Comparison of ENCODE assay signal across 13 cellular contexts in genomic region chr1:23581219-23581618, GRCh38. TPM values are rescaled to one million over a fixed set of nuclear protein-coding genes. Genes with fewer than 3 reads are reported as not detected.
A peak's percentile ranks its signal among the peaks of the same experiment; 100 is the strongest.
DNase-seq lines count a peak whose midpoint lies in the region; ATAC-seq and TF ChIP-seq lines count a peak whose summit lies in the region.
"Had no signal": no experiment of that assay in that cellular context is flagged by ENCODE, and none has a peak within 500 bp of the region (broad histone marks: within the 10 kb centered on the region; RNA-seq: fewer than 3 reads in every experiment).

No MANE protein-coding gene starts in this region.

- H3K27ac ChIP-seq in DOHH2 (ENCODE audit: low read depth, low read length) (no peak overlapping the region), heart right ventricle (peak overlapping the region in 8 of 10 donors; percentile 21 to 83 (median 54)), trophoblast cell (ENCODE audit: low read depth, low read length) (no peak overlapping the region), RWPE1 (no peak overlapping the region)
- H3K27ac ChIP-seq: ovary had no signal

- peak overlapping the region; percentile 97 for H2AK5ac ChIP-seq in trophoblast cell (ENCODE audit: low read length)

- WGBS in heart right ventricle, 2 donors, result 45 to 52% methylated on average over 8 of the region's 8 CpGs
- no CpG with 5 or more reads among the region's 8 CpGs for WGBS in trophoblast cell (ENCODE audit: extremely low coverage, insufficient coverage, insufficient read length)

- H3K27me3 Mint-ChIP-seq in activated naive CD8-positive, alpha-beta T cell treated with anti-CD3 and anti-CD28 coated beads, Interleukin-2, amount 10 ng/mL, durations not matched to agents 7 days and 5 days, result no peaks in the 10 kb centered on the region

- peak overlapping the region; percentile 91 for H2AFZ ChIP-seq in trophoblast cell (ENCODE audit: insufficient read depth, low read length, poor library complexity)

- H3K14ac ChIP-seq in trophoblast cell (ENCODE audit: low read length), result peak overlapping the region; percentile 94

- peak overlapping the region; percentile 62 for H3K27ac Mint-ChIP-seq in activated naive CD8-positive, alpha-beta T cell treated with anti-CD3 and anti-CD28 coated beads, Interleukin-2, amount 10 ng/mL, durations not matched to agents 7 days and 5 days
- H3K27ac Mint-ChIP-seq: T-helper 2 cell treated with Interferon-gamma antibody and Interleukin-4, amounts not matched to agents 5 μg/mL and 100 μg/mL, for 36 hours had no signal

- peaks cover 28% of the 10 kb centered on the region for H3K4me1 Mint-ChIP-seq in activated naive CD8-positive, alpha-beta T cell treated with anti-CD3 and anti-CD28 coated beads, Interleukin-2, amount 10 ng/mL, durations not matched to agents 7 days and 5 days

- peaks cover 24% of the 10 kb centered on the region for H3K79me1 ChIP-seq in trophoblast cell (ENCODE audit: low read length)

- H3K4ac ChIP-seq in trophoblast cell (ENCODE audit: low read depth, low read length), result peak overlapping the region; percentile 37

- peaks cover 60% of the 10 kb centered on the region for H3K4me1 ChIP-seq in DOHH2 (ENCODE audit: control insufficient read depth, low read length)
- peaks cover 8 to 46% (median 26%) of the 10 kb centered on the region in 9 donors for H3K4me1 ChIP-seq in heart right ventricle
- peaks cover 18 to 21% of the 10 kb centered on the region in 2 experiments for H3K4me1 ChIP-seq in trophoblast cell (ENCODE audit: control insufficient read depth in 1 of 2, insufficient read depth in 2 of 2, low read length in 2 of 2)

- peak overlapping the region; percentile 83 for H2BK120ac ChIP-seq in trophoblast cell (ENCODE audit: insufficient read depth, low read length, poor library complexity)

- H4K8ac ChIP-seq in trophoblast cell (ENCODE audit: low read depth, low read length), result peak overlapping the region; percentile 78

- H4K20me1 ChIP-seq in DOHH2 (ENCODE audit: control insufficient read depth, insufficient read depth, low read depth, low read length), result no peaks in the 10 kb centered on the region

- no peaks in the 10 kb centered on the region for H3K9me2 ChIP-seq in DOHH2 (replicated peaks; ENCODE audit: control insufficient read depth, low read length)

- H3K9me3 ChIP-seq in DOHH2 (ENCODE audit: control insufficient read depth, insufficient read depth, low read length), result no peaks in the 10 kb centered on the region
- H3K9me3 ChIP-seq in heart right ventricle, result no peaks in the 10 kb centered on the region
- no peaks in the 10 kb centered on the region for H3K9me3 ChIP-seq in trophoblast cell (ENCODE audit: insufficient read depth, low read depth, low read length)
- H3K9me3 ChIP-seq: ovary had no signal

- POLR2A ChIA-PET in activated naive CD8-positive, alpha-beta T cell treated with anti-CD3 and anti-CD28 coated beads, Interleukin-2, amount 10 ng/mL, durations not matched to agents 7 days and 5 days (lab: Charles Lee), result interaction anchor here (0.9 to 1.9 kb wide), 3 partner anchors 10 to 25 kb away, joined by 3 to 9 read pairs (median 5); no protein-coding TSS in a partner anchor
- POLR2A ChIA-PET in RWPE1 (lab: Yijun Ruan, JAX; ENCODE audit: low non-redundant PET), result no interaction called here

- H3K4me3 Mint-ChIP-seq in activated naive CD8-positive, alpha-beta T cell treated with anti-CD3 and anti-CD28 coated beads, Interleukin-2, amount 10 ng/mL, durations not matched to agents 7 days and 5 days, result no peak overlapping the region
- H3K4me3 Mint-ChIP-seq: T-helper 2 cell treated with Interferon-gamma antibody and Interleukin-4, amounts not matched to agents 5 μg/mL and 100 μg/mL, for 36 hours had no signal

- H4K91ac ChIP-seq in trophoblast cell (ENCODE audit: low read depth, low read length), result peak overlapping the region; percentile 72

- H3K4me2 ChIP-seq in DOHH2 (ENCODE audit: low read length) (peak overlapping the region; percentile 48), trophoblast cell (ENCODE audit: low read length) (no peak overlapping the region)

- peak overlapping the region; percentile 81 for H4K12ac ChIP-seq in trophoblast cell (ENCODE audit: low read depth, low read length)

- no peak overlapping the region for H3K23ac ChIP-seq in trophoblast cell (ENCODE audit: low read length)

- H3F3A ChIP-seq in DOHH2 (ENCODE audit: control insufficient read depth, insufficient read depth), result peaks cover 35% of the 10 kb centered on the region

- no peaks in the 10 kb centered on the region for H3K36me3 Mint-ChIP-seq in activated naive CD8-positive, alpha-beta T cell treated with anti-CD3 and anti-CD28 coated beads, Interleukin-2, amount 10 ng/mL, durations not matched to agents 7 days and 5 days

- no peak for ATAC-seq in activated naive CD8-positive, alpha-beta T cell treated with anti-CD3 and anti-CD28 coated beads, Interleukin-2, amount 10 ng/mL, durations not matched to agents 7 days and 5 days (ENCODE audit: low read depth)
- ATAC-seq in heart right ventricle (peak; percentile 68 to 83 (median 78)), left colon (no peak)
- ATAC-seq: esophagus mucosa had no signal

- intact Hi-C loops in heart right ventricle (cut with DNase I), result no loop called here
- intact Hi-C loops in left colon (cut with DNase I, micrococcal nuclease), result no loop called here

- H3K79me2 ChIP-seq in DOHH2 (ENCODE audit: control insufficient read depth, low read length) (peaks cover 7% of the 10 kb centered on the region; the same call in 1 of the 2 replicates), trophoblast cell (ENCODE audit: control insufficient read depth, insufficient read depth, low read length, poor library complexity) (peaks cover 6% of the 10 kb centered on the region)

- H3K18ac ChIP-seq in trophoblast cell (ENCODE audit: low read length), result peak overlapping the region; percentile 92

- peak overlapping the region; percentile 64 for H2BK5ac ChIP-seq in trophoblast cell (ENCODE audit: low read depth, low read length, poor library complexity)

- no peaks in the 10 kb centered on the region for H3K9me3 Mint-ChIP-seq in activated naive CD8-positive, alpha-beta T cell treated with anti-CD3 and anti-CD28 coated beads, Interleukin-2, amount 10 ng/mL, durations not matched to agents 7 days and 5 days
- H3K9me3 Mint-ChIP-seq: T-helper 2 cell treated with Interferon-gamma antibody and Interleukin-4, amounts not matched to agents 5 μg/mL and 100 μg/mL, for 36 hours had no signal

- no peaks in the 10 kb centered on the region for H3K36me3 ChIP-seq in DOHH2 (ENCODE audit: control insufficient read depth, low read length)
- H3K36me3 ChIP-seq in heart right ventricle, result no peaks in the 10 kb centered on the region
- no peaks in the 10 kb centered on the region for H3K36me3 ChIP-seq in trophoblast cell (ENCODE audit: control insufficient read depth in 1 of 2, insufficient read depth in 2 of 2, low read length in 2 of 2)
- H3K36me3 ChIP-seq: ovary had no signal

- peak overlapping the region; percentile 99 for H2BK12ac ChIP-seq in trophoblast cell (ENCODE audit: low read length)

- no peaks in the 10 kb centered on the region for H3K27me3 ChIP-seq in DOHH2 (ENCODE audit: control insufficient read depth, low read length)
- H3K27me3 ChIP-seq in heart right ventricle, result no peaks in the 10 kb centered on the region
- H3K27me3 ChIP-seq in trophoblast cell (ENCODE audit: insufficient read depth, low read length), result no peaks in the 10 kb centered on the region
- H3K27me3 ChIP-seq: ovary had no signal

- no peak overlapping the region for H3K9ac ChIP-seq in trophoblast cell (ENCODE audit: low read length)

- DNase-seq in activated naive CD8-positive, alpha-beta T cell treated with anti-CD3 and anti-CD28 coated beads, Interleukin-2, amount 10 ng/mL, durations not matched to agents 7 days and 5 days, result no peak
- DNase-seq in heart right ventricle, result peak; percentile 75 to 78
- DNase-seq in trophoblast cell, result peak; percentile 90 to 94
- no peak for DNase-seq in RWPE1 (ENCODE audit: low spot score)
- no peak for DNase-seq in T-helper 1 cell
- DNase-seq in stimulated activated CD4-positive, alpha-beta T cell treated with anti-CD3 and anti-CD28 coated beads, Interleukin-1b, Interleukin-23, amount 100 ng/mL, for 48 hours, result no peak
- no peak for DNase-seq in left colon
- DNase-seq: activated effector memory CD4-positive, alpha-beta T cell treated with anti-CD3 and anti-CD28 coated beads, Interleukin-2, amount 50 U/mL, for 16 hours; NCI-H187 had no signal

- no peak for TF ChIP-seq CTCF in DOHH2 (IDR thresholded peaks at IDR 0.05; ENCODE audit: low read depth, low read length, poor library complexity, severe bottlenecking)
- no peak for TF ChIP-seq CTCF in heart right ventricle (IDR thresholded peaks at IDR 0.05)
- TF ChIP-seq CTCF in RWPE1 (conservative IDR thresholded peaks at IDR 0.05; ENCODE audit: low read depth), result no peak

- H3K4me3 ChIP-seq in DOHH2 (ENCODE audit: low read length) (no peak overlapping the region), heart right ventricle (no peak overlapping the region), trophoblast cell (ENCODE audit: low read depth, low read length) (no peak overlapping the region)
- H3K4me3 ChIP-seq: ovary had no signal

- CTCF ChIA-PET in RWPE1 (lab: Yijun Ruan, JAX), result interaction anchor here (0.7 kb wide), 1 partner anchor 191 kb away, joined by 3 read pairs; no protein-coding TSS in a partner anchor

RNA-seq across cellular contexts. Expression of gene ID3, which starts 21.9 kb away (rescaled TPM):
- total RNA-seq in activated naive CD8-positive, alpha-beta T cell treated with anti-CD3 and anti-CD28 coated beads, Interleukin-2, amount 10 ng/mL, durations not matched to agents 7 days and 5 days, result 10 to 100 TPM; 44.0 to 51.1 TPM
- total RNA-seq in heart right ventricle (100 to 1,000 TPM in 3 of 10 donors, 10 to 100 TPM in 7; 44.7 to 148 (median 83.4) TPM), left colon (100 to 1,000 TPM; 131 to 223 TPM)
- polyA plus RNA-seq in heart right ventricle, result 100 to 1,000 TPM in 1 of 2 donors, 10 to 100 TPM in 1; 73.6 to 217 TPM
- 335 and 340 TPM in 2 replicates for polyA plus RNA-seq in trophoblast cell (2013)

RNA-seq across cellular contexts. Expression of gene E2F2, which starts 50.2 kb away (rescaled TPM):
- total RNA-seq in activated naive CD8-positive, alpha-beta T cell treated with anti-CD3 and anti-CD28 coated beads, Interleukin-2, amount 10 ng/mL, durations not matched to agents 7 days and 5 days, result 10 to 100 TPM; 44.2 to 45.1 TPM
- total RNA-seq in heart right ventricle, result 1 to 10 TPM in 1 of 10 donors, under 1 TPM in 8, not detected in 1; 0.04 to 2.3 (median 0.17) TPM
- polyA plus RNA-seq in heart right ventricle, result under 1 TPM in 1 of 2 donors, not detected in 1; 0.06 TPM
- 1.2 and 1.3 TPM in 2 replicates for polyA plus RNA-seq in trophoblast cell (2013)
- 10 to 100 TPM; 10.9 to 12.1 TPM for total RNA-seq in left colon

Comparison
In these comparisons a context has a peak if more than half of its experiments do, and no peak if none do; other contexts are left out.
1. H3K27ac ChIP-seq: peak in heart right ventricle (8 of 10); none in DOHH2 (single experiment), trophoblast cell (single experiment) and RWPE1 (single experiment).
2. ATAC-seq: peak in heart right ventricle (8 of 8); none in activated naive CD8-positive, alpha-beta T cell treated with anti-CD3 and anti-CD28 coated beads, Interleukin-2, amount 10 ng/mL, durations not matched to agents 7 days and 5 days (single experiment) and left colon (single experiment).
3. DNase-seq: peak in heart right ventricle (2 of 2) and trophoblast cell (2 of 2); none in activated naive CD8-positive, alpha-beta T cell treated with anti-CD3 and anti-CD28 coated beads, Interleukin-2, amount 10 ng/mL, durations not matched to agents 7 days and 5 days (single experiment), RWPE1 (single experiment), T-helper 1 cell (0 of 5), stimulated activated CD4-positive, alpha-beta T cell treated with anti-CD3 and anti-CD28 coated beads, Interleukin-1b, Interleukin-23, amount 100 ng/mL, for 48 hours (single experiment) and left colon (0 of 2).